Comparison of ENCODE assay signal across 24 cellular contexts in genomic region chr7:151269511-151269910, GRCh38. TPM values are rescaled to one million over a fixed set of nuclear protein-coding genes. Genes with fewer than 3 reads are reported as not detected.
"Had no signal": no experiment of that assay in that cellular context is flagged by ENCODE, and none has a peak within 500 bp of the region (broad histone marks: within the 10 kb centered on the region; RNA-seq: fewer than 3 reads in every experiment).

No MANE protein-coding gene starts in this region.

- H3K9me3 ChIP-seq: MG63, SJSA1 had no signal

- H3K4me3 ChIP-seq: MG63, SJSA1, SK-N-MC had no signal

- H3K27me3 ChIP-seq: MG63, SJSA1 had no signal

- H3K4me1 ChIP-seq: SJSA1 had no signal

- H3K27ac ChIP-seq: SJSA1, SK-N-MC had no signal

- DNase-seq: IMR-90, Karpas-422, KG1, MG63, NCI-H1092, NCI-H1105 treated with DMSO at 0.1 percent for 48 hours, NCI-H1417 treated with DMSO at 0.1 percent for 48 hours, NCI-H146, NCI-H1694 treated with DMSO at 0.1 percent for 48 hours, NCI-H1930, NCI-H2081, NCI-H2107, NCI-H2227 treated with DMSO at 0.1 percent for 48 hours, NCI-H524, NCI-H526 treated with DMSO at 0.1 percent for 48 hours, NCI-H748 treated with DMSO at 0.1 percent for 48 hours, Right ventricle myocardium superior, RPMI8226, SIG-M5 had no signal

- ATAC-seq: HepG2 had no signal

- H3K36me3 ChIP-seq: MG63, SJSA1 had no signal

RNA-seq across cellular contexts. Expression of gene H2BK1, which starts 59.2 kb away (rescaled TPM):
- total RNA-seq: HepG2, HT1080, IMR-90, NCI-H460, Right ventricle myocardium superior, SJSA1 had no signal
